In genomic region chr18:64110692-64111480, GRCh38 we compare ENCODE assay signal across 18 cellular contexts. TPM values are rescaled to one million over a fixed set of nuclear protein-coding genes. Genes with fewer than 3 reads are reported as not detected.
A peak's percentile ranks its signal among the peaks of the same experiment; 100 is the strongest.
DNase-seq lines count a peak whose midpoint lies in the region; ATAC-seq, FAIRE-seq and TF ChIP-seq lines count a peak whose summit lies in the region.
"Had no signal": no experiment of that assay in that cellular context is flagged by ENCODE, and none has a peak within 500 bp of the region (broad histone marks: within the 10 kb centered on the region; RNA-seq: fewer than 3 reads in every experiment).

No MANE protein-coding gene starts in this region.

- WGBS in HepG2 (ENCODE audit: low lambda C conversion rate): 5% methylated on average over 7 of the region's 7 CpGs
- WGBS in right lobe of liver (ENCODE audit: insufficient coverage, low coverage, low lambda C conversion rate, missing lambda C conversion rate): 44% methylated on average over 7 of the region's 7 CpGs
- WGBS in thyroid gland, 2 donors: 34 to 39% methylated on average over 7 of the region's 7 CpGs

- TF ChIP-seq POLR2A in HepG2 (IDR thresholded peaks at IDR 0.05; ENCODE audit: insufficient read depth in 1 of 2, low read depth in 2 of 2, low read length in 2 of 2) (no peak), right lobe of liver (IDR thresholded peaks at IDR 0.05) (no peak), thyroid gland (IDR thresholded peaks at IDR 0.05) (no peak)

- H3K4me3 Mint-ChIP-seq in CD4-positive, alpha-beta memory T cell: no peak overlapping the region
- H3K4me3 Mint-ChIP-seq: activated naive CD4-positive, alpha-beta T cell treated with anti-CD3 and anti-CD28 coated beads, Interleukin-2, amount 50 U/mL, for 24 hours had no signal

- POLR2A ChIA-PET in HepG2 (lab: Yijun Ruan, JAX): no interaction called here
- POLR2A ChIA-PET in CD4-positive, alpha-beta memory T cell (lab: Charles Lee; ENCODE audit: partially characterized antibody): no interaction called here

- H2AFZ ChIP-seq in HepG2 (ENCODE audit: low read length): no peak overlapping the region

- FAIRE-seq in HepG2 (lab: Jason Lieb, UNC): no peak
- FAIRE-seq in bronchial epithelial cell (lab: Jason Lieb, UNC): no peak

- H3K4me2 ChIP-seq in HepG2 (ENCODE audit: low read depth, low read length): no peak overlapping the region

- no peaks in the 10 kb centered on the region for H3K79me2 ChIP-seq in HepG2 (ENCODE audit: insufficient read depth, low read length)

- H3K9me3 ChIP-seq in HepG2 (ENCODE audit: low read length): no peaks in the 10 kb centered on the region
- H3K9me3 ChIP-seq in right lobe of liver: no peaks in the 10 kb centered on the region
- H3K9me3 ChIP-seq in thyroid gland: no peaks in the 10 kb centered on the region
- no peaks in the 10 kb centered on the region for H3K9me3 ChIP-seq in CD4-positive, alpha-beta memory T cell (ENCODE audit: control insufficient read depth in 1 of 2, low read length in 2 of 2)
- H3K9me3 ChIP-seq: Caco-2, thoracic aorta had no signal

- H3K4me1 Mint-ChIP-seq in CD4-positive, alpha-beta memory T cell: no peaks in the 10 kb centered on the region
- H3K4me1 Mint-ChIP-seq: activated naive CD4-positive, alpha-beta T cell treated with anti-CD3 and anti-CD28 coated beads, Interleukin-2, amount 50 U/mL, for 24 hours had no signal

- H3K27ac ChIP-seq in HepG2 (ENCODE audit: extremely low read length, insufficient read depth, low read length) (no peak overlapping the region), right lobe of liver (no peak overlapping the region), thyroid gland (no peak overlapping the region)
- no peak overlapping the region for H3K27ac ChIP-seq in CD4-positive, alpha-beta memory T cell (ENCODE audit: low read depth, low read length)
- H3K27ac ChIP-seq: thoracic aorta had no signal

- H3K9ac ChIP-seq in HepG2 (ENCODE audit: insufficient read depth, low read depth, low read length): no peak overlapping the region

- CTCF ChIA-PET in HepG2 (lab: Yijun Ruan, JAX; ENCODE audit: low intra/inter-chr PET ratio, low total read pairs): no interaction called here
- CTCF ChIA-PET in CD4-positive, alpha-beta memory T cell (lab: Charles Lee; ENCODE audit: partially characterized antibody): no interaction called here

- ATAC-seq in HepG2 (no peak), right lobe of liver (no peak), HG02870 (IDR thresholded peaks at IDR 0.05; ENCODE audit: unreplicated experiment) (no peak)

- no peak for TF ChIP-seq CTCF in HepG2 (CRISPR knock-in tag; IDR thresholded peaks at IDR 0.05)
- TF ChIP-seq CTCF in right lobe of liver (IDR thresholded peaks at IDR 0.05): no peak
- TF ChIP-seq CTCF in bronchial epithelial cell (IDR thresholded peaks at IDR 0.05; ENCODE audit: insufficient read depth, low read length, severe bottlenecking): no peak
- no peak for TF ChIP-seq CTCF in thyroid gland (IDR thresholded peaks at IDR 0.05)

- H3K4me3 ChIP-seq in HepG2 (replicated peaks in 1 of 3; ENCODE audit: insufficient read depth in 1 of 3, low read depth in 2 of 3, low read length in 3 of 3) (no peak overlapping the region), right lobe of liver (no peak overlapping the region), bronchial epithelial cell (ENCODE audit: low read depth, low read length) (no peak overlapping the region), thyroid gland (replicated peaks in 1 of 3) (no peak overlapping the region)
- no peak overlapping the region for H3K4me3 ChIP-seq in CD4-positive, alpha-beta memory T cell (ENCODE audit: low read length in 2 of 2)
- H3K4me3 ChIP-seq: thoracic aorta had no signal

- BruUV-seq in HepG2 (replicated peaks; lab: Mats Ljungman, UMichigan): no TSS peak

- TF ChIP-seq EP300 in HepG2 (IDR thresholded peaks at IDR 0.05; ENCODE audit: low read depth in 2 of 2, low read length in 2 of 2) (no peak), HepG2 (CRISPR knock-in tag; IDR thresholded peaks at IDR 0.05; ENCODE audit: borderline replicate concordance) (no peak)

- H3K36me3 ChIP-seq in HepG2 (replicated peaks in 1 of 2; ENCODE audit: control insufficient read depth in 1 of 2, insufficient read depth in 2 of 2, low read length in 2 of 2) (no peaks in the 10 kb centered on the region), right lobe of liver (no peaks in the 10 kb centered on the region), bronchial epithelial cell (ENCODE audit: control insufficient read depth, insufficient read depth, low read length) (no peaks in the 10 kb centered on the region), thyroid gland (no peaks in the 10 kb centered on the region)
- no peaks in the 10 kb centered on the region for H3K36me3 ChIP-seq in CD4-positive, alpha-beta memory T cell (ENCODE audit: insufficient read depth, low read length)
- H3K36me3 ChIP-seq: thoracic aorta had no signal

- H3K27me3 Mint-ChIP-seq in CD4-positive, alpha-beta memory T cell: no peaks in the 10 kb centered on the region

- H3K27ac Mint-ChIP-seq in CD4-positive, alpha-beta memory T cell: no peak overlapping the region
- H3K27ac Mint-ChIP-seq: activated naive CD4-positive, alpha-beta T cell treated with anti-CD3 and anti-CD28 coated beads, Interleukin-2, amount 50 U/mL, for 24 hours had no signal

- DNase-seq in HepG2 (ENCODE audit: low spot score) (no peak), right lobe of liver (no peak), NCI-H226 (peak; percentile 78), bronchial epithelial cell (ENCODE audit: low read depth) (peak; percentile 56), thyroid gland (peak; percentile 8 to 30)
- DNase-seq in CD4-positive, alpha-beta memory T cell: no peak
- DNase-seq in activated naive CD4-positive, alpha-beta T cell treated with anti-CD3 and anti-CD28 coated beads, Interleukin-2, amount 50 U/mL, for 16 hours: no peak
- DNase-seq: ACHN; activated CD8-positive, alpha-beta memory T cell treated with anti-CD3 and anti-CD28 coated beads, Interleukin-2, amount 50 U/mL, for 48 hours; Caco-2; islet precursor cell; NCI-H2029; posterior cingulate gyrus had no signal

- no peaks in the 10 kb centered on the region for H3K36me3 Mint-ChIP-seq in CD4-positive, alpha-beta memory T cell
- H3K36me3 Mint-ChIP-seq: activated naive CD4-positive, alpha-beta T cell treated with anti-CD3 and anti-CD28 coated beads, Interleukin-2, amount 50 U/mL, for 24 hours had no signal

- H3K9me3 Mint-ChIP-seq in CD4-positive, alpha-beta memory T cell: peaks cover 0 to 3% (median 0%) of the 10 kb centered on the region in 8 donors

- TF ChIP-seq RAD21 in HepG2 (CRISPR knock-in tag; IDR thresholded peaks at IDR 0.05): no peak

- intact Hi-C loops in HepG2 (cut with micrococcal nuclease; ENCODE audit: unreplicated experiment) (no loop called here), right lobe of liver (cut with DNase I) (no loop called here), thyroid gland (cut with DNase I) (loop anchor here (10.0 kb wide), 1 partner anchor 56 kb away; no protein-coding TSS in a partner anchor)
- intact Hi-C loops in CD4-positive, alpha-beta memory T cell (cut with micrococcal nuclease): no loop called here

- H3K4me1 ChIP-seq in HepG2 (ENCODE audit: insufficient read depth, low read length): no peaks in the 10 kb centered on the region
- no peaks in the 10 kb centered on the region for H3K4me1 ChIP-seq in right lobe of liver
- H3K4me1 ChIP-seq in thyroid gland: no peaks in the 10 kb centered on the region
- no peaks in the 10 kb centered on the region for H3K4me1 ChIP-seq in CD4-positive, alpha-beta memory T cell (ENCODE audit: insufficient read depth, low read length)
- H3K4me1 ChIP-seq: Caco-2 had no signal

- H4K20me1 ChIP-seq in HepG2 (ENCODE audit: insufficient read depth, low read length): no peaks in the 10 kb centered on the region

- in situ Hi-C loops in HepG2 (cut with HindIII; ENCODE audit: extremely low pct_ligation_motif_present, low pct_unique_long_range_greater_than_20kb): no loop called here

- H3K27me3 ChIP-seq in HepG2 (ENCODE audit: control insufficient read depth in 1 of 2, insufficient read depth in 2 of 2, low read length in 2 of 2) (no peaks in the 10 kb centered on the region), right lobe of liver (no peaks in the 10 kb centered on the region), bronchial epithelial cell (ENCODE audit: control insufficient read depth, insufficient read depth, low read length) (no peaks in the 10 kb centered on the region), thyroid gland (no peaks in the 10 kb centered on the region)
- no peaks in the 10 kb centered on the region for H3K27me3 ChIP-seq in CD4-positive, alpha-beta memory T cell (ENCODE audit: insufficient read depth, low read length)

TF ChIP-seq in HepG2, 621 proteins besides CTCF, POLR2A, EP300 and RAD21 (continues in another document):
- peak; percentile 10; the same call in 1 of the 2 replicates for TF ChIP-seq CEBPB (IDR thresholded peaks at IDR 0.05; ENCODE audit: borderline replicate concordance, low read depth, low read length)
- TF ChIP-seq FOXK1 (CRISPR knock-in tag; IDR thresholded peaks at IDR 0.05; ENCODE audit: borderline replicate concordance, low read depth): no peak
- no peak for TF ChIP-seq ZNF446 (CRISPR knock-in tag; IDR thresholded peaks at IDR 0.05)

RNA-seq across cellular contexts. Expression of gene LINC00305, which starts 38.0 kb away (rescaled TPM):
- total RNA-seq in HepG2 (2016; rRNA removed; fragmentation: Illumina TruSeq; extraction: Trizol) (not detected in 2 replicates), right lobe of liver (not detected), bronchial epithelial cell (not detected in 2 replicates), thyroid gland (not detected)
- not detected in 2 replicates for total RNA-seq in HepG2 (2016; cell fraction: cytosol; rRNA removed; fragmentation: Illumina TruSeq; extraction: Trizol; ENCODE audit: low read depth)
- not detected in 2 replicates for total RNA-seq in HepG2 (2016; cell fraction: insoluble cytoplasmic fraction; rRNA removed; fragmentation: Illumina TruSeq; extraction: Trizol)
- not detected in 2 replicates for total RNA-seq in HepG2 (2016; cell fraction: membrane; rRNA removed; fragmentation: Illumina TruSeq; extraction: Trizol)
- total RNA-seq in HepG2 (2016; cell fraction: nucleus; rRNA removed; fragmentation: Illumina TruSeq; extraction: Trizol): not detected in 2 replicates
- polyA plus RNA-seq in HepG2 (2011; rRNA removed): not detected in 2 replicates
- not detected in 2 replicates for polyA plus RNA-seq in HepG2 (2011; cell fraction: cytosol; rRNA removed)
- not detected in 2 replicates for polyA plus RNA-seq in HepG2 (2011; cell fraction: nucleus; rRNA removed)
- polyA plus RNA-seq in HepG2 (2012): not detected in 2 replicates
- polyA plus RNA-seq in HepG2 (2016; cell fraction: cytosol; fragmentation: Illumina TruSeq; extraction: Trizol; ENCODE audit: low read depth): not detected in 2 replicates
- polyA plus RNA-seq in HepG2 (2016; cell fraction: insoluble cytoplasmic fraction; fragmentation: Illumina TruSeq; extraction: Trizol; ENCODE audit: low read depth): not detected in 2 replicates
- not detected in 2 replicates for polyA plus RNA-seq in HepG2 (2016; cell fraction: membrane; fragmentation: Illumina TruSeq; extraction: Trizol; ENCODE audit: low read depth)
- not detected in 2 replicates for polyA plus RNA-seq in HepG2 (2016; cell fraction: nucleus; fragmentation: Illumina TruSeq; extraction: Trizol; ENCODE audit: insufficient read depth, low read depth)
- not detected in 2 replicates for polyA minus RNA-seq in HepG2 (2011; rRNA and poly(A)+ RNA removed; ENCODE audit: low replicate concordance)
- polyA minus RNA-seq in HepG2 (2011; cell fraction: cytosol; rRNA and poly(A)+ RNA removed): not detected in 2 replicates
- not detected in 2 replicates for polyA minus RNA-seq in HepG2 (2011; cell fraction: nucleus; rRNA and poly(A)+ RNA removed)
- not detected for total RNA-seq in CD4-positive, alpha-beta memory T cell
- polyA plus RNA-seq in CD4-positive, alpha-beta memory T cell: not detected
- total RNA-seq: Caco-2, cardiac septum, OCI-LY7, thoracic aorta had no signal

Comparison
In these comparisons a context has a peak if more than half of its experiments do, and no peak if none do; other contexts are left out.
1. DNase-seq: peak in NCI-H226 (single experiment), bronchial epithelial cell (single experiment) and thyroid gland (2 of 2); none in HepG2 (single experiment), right lobe of liver (0 of 3), CD4-positive, alpha-beta memory T cell (0 of 5) and activated naive CD4-positive, alpha-beta T cell treated with anti-CD3 and anti-CD28 coated beads, Interleukin-2, amount 50 U/mL, for 16 hours (single experiment).